10 cellular contexts compared by ENCODE assay signal in the genomic region with DNA sequence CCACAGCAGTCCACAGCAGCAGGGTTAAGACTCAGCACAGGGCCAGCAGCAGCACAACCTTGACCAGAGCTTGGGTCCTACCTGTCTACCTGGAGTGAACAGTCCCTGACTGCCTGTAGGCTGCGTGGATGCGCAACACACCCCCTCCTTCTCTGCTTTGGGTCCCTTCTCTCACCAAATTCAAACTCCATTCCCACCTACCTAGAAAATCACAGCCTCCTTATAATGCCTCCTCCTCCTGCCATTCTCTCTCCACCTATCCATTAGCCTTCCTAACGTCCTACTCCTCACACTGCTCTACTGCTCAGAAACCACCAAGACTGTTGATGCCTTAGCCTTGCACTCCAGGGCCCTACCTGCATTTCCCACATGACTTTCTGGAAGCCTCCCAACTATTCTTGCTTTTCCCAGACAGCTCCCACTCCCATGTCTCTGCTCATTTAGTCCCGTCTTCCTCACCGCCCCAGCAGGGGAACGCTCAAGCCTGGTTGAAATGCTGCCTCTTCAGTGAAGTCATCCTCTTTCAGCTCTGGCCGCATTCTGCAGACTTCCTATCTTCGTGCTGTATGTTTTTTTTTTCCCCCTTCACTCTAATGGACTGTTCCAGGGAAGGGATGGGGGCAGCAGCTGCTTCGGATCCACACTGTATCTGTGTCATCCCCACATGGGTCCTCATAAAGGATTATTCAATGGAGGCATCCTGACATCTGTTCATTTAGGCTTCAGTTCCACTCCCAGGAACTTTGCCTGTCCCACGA. TPM values are rescaled to one million over a fixed set of nuclear protein-coding genes. Genes with fewer than 3 reads are reported as not detected.
DNase-seq lines count a peak whose midpoint lies in the region; ATAC-seq, FAIRE-seq and TF ChIP-seq lines count a peak whose summit lies in the region.
"Had no signal": no experiment of that assay in that cellular context is flagged by ENCODE, and none has a peak within 500 bp of the region (broad histone marks: within the 10 kb centered on the region; RNA-seq: fewer than 3 reads in every experiment).

No MANE protein-coding gene starts in this region.

- peaks cover 10 to 39% (median 20%) of the 10 kb centered on the region in 4 donors for H3K4me1 Mint-ChIP-seq in CD4-positive, CD25-positive, alpha-beta regulatory T cell
- peaks cover 22 to 39% (median 35%) of the 10 kb centered on the region in 7 donors for H3K4me1 Mint-ChIP-seq in naive thymus-derived CD4-positive, alpha-beta T cell

- 66% methylated on average over 10 of the region's 10 CpGs for WGBS in GM12878 (ENCODE audit: insufficient coverage, insufficient replicate concordance, low lambda C conversion rate, missing lambda C conversion rate)

- H3K36me3 Mint-ChIP-seq in CD4-positive, CD25-positive, alpha-beta regulatory T cell: peaks cover 34% of the 10 kb centered on the region
- peaks cover 7 to 35% (median 12%) of the 10 kb centered on the region in 5 donors for H3K36me3 Mint-ChIP-seq in naive thymus-derived CD4-positive, alpha-beta T cell

- CTCF ChIA-PET in HCT116 (lab: Charles Lee): no interaction called here
- CTCF ChIA-PET in GM12878 (lab: Yijun Ruan, JAX): interaction anchor here (1.0 kb wide), 1 partner anchor 12 kb away, joined by 3 read pairs; no protein-coding TSS in a partner anchor
- CTCF ChIA-PET in naive thymus-derived CD4-positive, alpha-beta T cell (lab: Charles Lee): interaction anchor here (0.8 kb wide), 1 partner anchor 23 kb away, joined by 3 read pairs; no protein-coding TSS in a partner anchor

- H3K79me2 ChIP-seq in HCT116 (ENCODE audit: insufficient read depth, low read length) (no peaks in the 10 kb centered on the region), GM12878 (ENCODE audit: control insufficient read depth, insufficient read depth, low read length) (peaks cover 10% of the 10 kb centered on the region)

- SMC1A ChIA-PET in GM12878 (lab: Charles Lee; ENCODE audit: uncharacterized antibody, unreplicated experiment): interaction anchor here (1.2 kb wide), 1 partner anchor 25 kb away, joined by 3 read pairs; no protein-coding TSS in a partner anchor

- no peaks in the 10 kb centered on the region for H3K27me3 Mint-ChIP-seq in CD4-positive, CD25-positive, alpha-beta regulatory T cell
- H3K27me3 Mint-ChIP-seq in naive thymus-derived CD4-positive, alpha-beta T cell: no peaks in the 10 kb centered on the region

- no peak for TF ChIP-seq CTCF in HCT116 (IDR thresholded peaks at IDR 0.05 in 2 of 3, conservative IDR thresholded peaks at IDR 0.05 in 1 of 3; ENCODE audit: borderline replicate concordance in 1 of 3, insufficient read depth in 1 of 3, low read depth in 2 of 3, low read length in 2 of 3)
- TF ChIP-seq CTCF in GM12878 (IDR thresholded peaks at IDR 0.05 in 2 of 3, conservative IDR thresholded peaks at IDR 0.05 in 1 of 3; ENCODE audit: control insufficient read depth in 2 of 3, extremely low read depth in 1 of 3, insufficient read depth in 1 of 3, low read depth in 3 of 3, low read length in 3 of 3): no peak

- TF ChIP-seq POLR2A in HCT116 (IDR thresholded peaks at IDR 0.05; ENCODE audit: borderline replicate concordance, extremely low read depth, insufficient read depth, insufficient read length): no peak
- TF ChIP-seq POLR2A in GM12878 (IDR thresholded peaks at IDR 0.05; ENCODE audit: low read depth, low read length): peak; percentile 17; the same call in 1 of the 2 replicates

- H3K9ac ChIP-seq in HCT116 (ENCODE audit: low read length): no peak overlapping the region
- no peak overlapping the region for H3K9ac ChIP-seq in GM12878 (ENCODE audit: control insufficient read depth, insufficient read depth, low read length)

- BruUV-seq in HCT116 (replicated peaks; lab: Mats Ljungman, UMichigan): no TSS peak
- BruUV-seq in GM12878 (replicated peaks; lab: Mats Ljungman, UMichigan): no TSS peak

- ATAC-seq in CD4-positive, CD25-positive, alpha-beta regulatory T cell (ENCODE audit: low read depth in 2 of 2): no peak
- ATAC-seq in HCT116 (no peak; the same call in 1 of the 2 replicates), GM12878 (no peak)
- no peak for ATAC-seq in naive thymus-derived CD4-positive, alpha-beta T cell

- H3K4me3 ChIP-seq in CD4-positive, CD25-positive, alpha-beta regulatory T cell (ENCODE audit: low read depth, low read length): no peak overlapping the region
- H3K4me3 ChIP-seq in HCT116 (replicated peaks in 1 of 2; ENCODE audit: low read depth in 1 of 2, low read length in 2 of 2): no peak overlapping the region
- no peak overlapping the region for H3K4me3 ChIP-seq in GM12878
- H3K4me3 ChIP-seq in naive thymus-derived CD4-positive, alpha-beta T cell (ENCODE audit: low read length): no peak overlapping the region

- intact Hi-C loops in HCT116 (cut with micrococcal nuclease): no loop called here
- intact Hi-C loops in GM12878 (cut with micrococcal nuclease; ENCODE audit: unreplicated experiment): no loop called here
- intact Hi-C loops in naive thymus-derived CD4-positive, alpha-beta T cell (cut with micrococcal nuclease): no loop called here

- H3K36me3 ChIP-seq in CD4-positive, CD25-positive, alpha-beta regulatory T cell (ENCODE audit: control insufficient read depth, insufficient read depth, low read length): peaks cover 54% of the 10 kb centered on the region
- H3K36me3 ChIP-seq in HCT116 (ENCODE audit: control insufficient read depth in 1 of 2, insufficient read depth in 2 of 2, low read length in 2 of 2) (peaks cover 24 to 25% of the 10 kb centered on the region in 2 experiments; a peak in 3 of 4 replicates), GM12878 (ENCODE audit: control insufficient read depth in 2 of 2, insufficient read depth in 2 of 2, low read length in 1 of 2) (peaks cover 36 to 59% of the 10 kb centered on the region in 2 experiments; a peak in 3 of 4 replicates)
- H3K36me3 ChIP-seq in naive thymus-derived CD4-positive, alpha-beta T cell (ENCODE audit: control insufficient read depth in 2 of 3, insufficient read depth in 3 of 3, low read length in 3 of 3): peaks cover 7 to 68% (median 23%) of the 10 kb centered on the region in 3 experiments

- H3K9me3 Mint-ChIP-seq in CD4-positive, CD25-positive, alpha-beta regulatory T cell: no peaks in the 10 kb centered on the region
- H3K9me3 Mint-ChIP-seq in naive thymus-derived CD4-positive, alpha-beta T cell: no peaks in the 10 kb centered on the region

- no peak for TF ChIP-seq RAD21 in HCT116 (IDR thresholded peaks at IDR 0.05; ENCODE audit: low read depth)
- TF ChIP-seq RAD21 in GM12878 (IDR thresholded peaks at IDR 0.05; ENCODE audit: insufficient read depth, low read depth, low read length): no peak

- no peaks in the 10 kb centered on the region for H4K20me1 ChIP-seq in HCT116 (ENCODE audit: insufficient read depth)
- no peaks in the 10 kb centered on the region for H4K20me1 ChIP-seq in GM12878 (ENCODE audit: control insufficient read depth, insufficient read depth)

- H3K9me2 ChIP-seq in HCT116 (ENCODE audit: insufficient read depth): no peaks in the 10 kb centered on the region

- no peak for TF ChIP-seq EP300 in GM12878 (IDR thresholded peaks at IDR 0.05; ENCODE audit: borderline replicate concordance in 1 of 2, control insufficient read depth in 1 of 2, low read depth in 2 of 2, low read length in 2 of 2)

- RAD21 ChIA-PET in HCT116 (lab: Charles Lee; ENCODE audit: low non-redundant PET in 1 of 2, low total read pairs in 2 of 2, uncharacterized antibody in 2 of 2, unreplicated experiment in 2 of 2) (no interaction called here), GM12878 (lab: Charles Lee; ENCODE audit: unreplicated experiment) (no interaction called here)

- no peak overlapping the region for H2AFZ ChIP-seq in HCT116 (ENCODE audit: low read depth, low read length, poor library complexity, severe bottlenecking)
- no peak overlapping the region for H2AFZ ChIP-seq in GM12878 (ENCODE audit: control insufficient read depth, low read depth, low read length)

- H3K4me1 ChIP-seq in CD4-positive, CD25-positive, alpha-beta regulatory T cell (ENCODE audit: control insufficient read depth, insufficient read depth, low read length, poor library complexity, severe bottlenecking): peaks cover 24% of the 10 kb centered on the region
- H3K4me1 ChIP-seq in HCT116 (ENCODE audit: control insufficient read depth in 1 of 2, insufficient read depth in 2 of 2, low read length in 2 of 2) (no peaks in the 10 kb centered on the region), GM12878 (ENCODE audit: control insufficient read depth, insufficient read depth, low read length) (peaks cover 27% of the 10 kb centered on the region)
- peaks cover 14 to 19% of the 10 kb centered on the region in 2 donors for H3K4me1 ChIP-seq in naive thymus-derived CD4-positive, alpha-beta T cell (ENCODE audit: control insufficient read depth in 2 of 2, insufficient read depth in 2 of 2, low read length in 2 of 2)

- POLR2A ChIA-PET in HCT116 (lab: Charles Lee): no interaction called here
- POLR2A ChIA-PET in GM12878 (lab: Charles Lee): interaction anchor here (0.5 to 0.7 kb wide), 3 partner anchors 67 to 236 kb away, joined by 3 to 4 read pairs (median 4); no protein-coding TSS in a partner anchor
- POLR2A ChIA-PET in naive thymus-derived CD4-positive, alpha-beta T cell (lab: Charles Lee): interaction anchor here (0.5 to 1.5 kb wide), 2 partner anchors 13 to 100 kb away, joined by 3 read pairs; no protein-coding TSS in a partner anchor

- in situ Hi-C loops in GM12878 (cut with MboI): no loop called here

- H3K27ac Mint-ChIP-seq in CD4-positive, CD25-positive, alpha-beta regulatory T cell: peak overlapping the region; percentile 21 to 66 (median 58)
- peak overlapping the region; percentile 3 to 89 (median 63) for H3K27ac Mint-ChIP-seq in naive thymus-derived CD4-positive, alpha-beta T cell

- DNase-seq in CD4-positive, CD25-positive, alpha-beta regulatory T cell: no peak
- DNase-seq in HCT116 (ENCODE audit: low read depth, low spot score) (no peak), GM12878 (ENCODE audit: low read depth, low spot score) (no peak), dermis blood vessel endothelial cell (no peak), DMS79 treated with DMSO at 0.1 percent for 48 hours (lab: John Stamatoyannopoulos, UW) (no peak), HPDE6-E6E7 (ENCODE audit: extremely low spot score) (no peak)
- no peak for DNase-seq in naive thymus-derived CD4-positive, alpha-beta T cell
- DNase-seq in stimulated activated CD8-positive, alpha-beta memory T cell treated with anti-CD3 and anti-CD28 coated beads, Interleukin-4, amount 100 ng/mL, for 48 hours: no peak
- DNase-seq: IMR-90, NCI-H345 had no signal

- H3K27ac ChIP-seq in CD4-positive, CD25-positive, alpha-beta regulatory T cell (ENCODE audit: insufficient read depth, low read length, poor library complexity, severe bottlenecking): no peak overlapping the region
- H3K27ac ChIP-seq in HCT116 (ENCODE audit: low read depth, low read length): no peak overlapping the region
- no peak overlapping the region for H3K27ac ChIP-seq in GM12878 (ENCODE audit: control insufficient read depth, insufficient read depth)
- H3K27ac ChIP-seq in naive thymus-derived CD4-positive, alpha-beta T cell (ENCODE audit: low read depth, low read length): no peak overlapping the region

- FAIRE-seq in GM12878 (lab: Jason Lieb, UNC): no peak

- no peaks in the 10 kb centered on the region for H3K9me3 ChIP-seq in CD4-positive, CD25-positive, alpha-beta regulatory T cell (ENCODE audit: control insufficient read depth in 2 of 2, low read length in 2 of 2)
- no peaks in the 10 kb centered on the region for H3K9me3 ChIP-seq in HCT116 (ENCODE audit: control insufficient read depth in 1 of 2, insufficient read depth in 1 of 2, low read depth in 1 of 2, low read length in 2 of 2)
- no peaks in the 10 kb centered on the region for H3K9me3 ChIP-seq in GM12878 (replicated peaks; ENCODE audit: control insufficient read depth, insufficient read depth, low read length)
- no peaks in the 10 kb centered on the region for H3K9me3 ChIP-seq in naive thymus-derived CD4-positive, alpha-beta T cell (ENCODE audit: control insufficient read depth in 2 of 3, low read length in 3 of 3)

- peak overlapping the region in 3 of 4 donors; percentile 32 to 69 (median 40) for H3K4me3 Mint-ChIP-seq in CD4-positive, CD25-positive, alpha-beta regulatory T cell
- peak overlapping the region in 3 of 10 donors; percentile 10 to 32 (median 17) for H3K4me3 Mint-ChIP-seq in naive thymus-derived CD4-positive, alpha-beta T cell

- H3K4me2 ChIP-seq in HCT116 (ENCODE audit: low read length) (no peak overlapping the region), GM12878 (ENCODE audit: control insufficient read depth, insufficient read depth) (no peak overlapping the region)

- H3K27me3 ChIP-seq in CD4-positive, CD25-positive, alpha-beta regulatory T cell (ENCODE audit: control insufficient read depth, insufficient read depth, low read length): no peaks in the 10 kb centered on the region
- H3K27me3 ChIP-seq in HCT116 (ENCODE audit: insufficient read depth, low read length) (no peaks in the 10 kb centered on the region), GM12878 (replicated peaks in 1 of 2; ENCODE audit: control insufficient read depth in 2 of 2, insufficient read depth in 2 of 2, low read length in 1 of 2) (no peaks in the 10 kb centered on the region)
- no peaks in the 10 kb centered on the region for H3K27me3 ChIP-seq in naive thymus-derived CD4-positive, alpha-beta T cell (ENCODE audit: control insufficient read depth in 2 of 2, insufficient read depth in 2 of 2, low read length in 2 of 2)

RNA-seq across cellular contexts. Expression of a gene that starts 3.3 kb away (rescaled TPM):
- 22.8 TPM for total RNA-seq in CD4-positive, CD25-positive, alpha-beta regulatory T cell
- 10 to 100 TPM; 10.4 to 19.1 (median 12.5) TPM for polyA plus RNA-seq in CD4-positive, CD25-positive, alpha-beta regulatory T cell
- total RNA-seq in HCT116 (2021; ENCODE audit: unreplicated experiment) (9.8 TPM), GM12878 (2014; rRNA removed) (4.9 and 5.5 TPM in 2 replicates), GM12878 (2014; rRNA removed; fragmentation: Illumina TruSeq; extraction: Trizol) (5.0 and 5.9 TPM in 2 replicates), GM12878 (2021) (16.3 and 19.0 TPM in 2 replicates), dermis blood vessel endothelial cell (2.2 and 4.6 TPM in 2 replicates)
- 6.2 and 6.5 TPM in 2 replicates for polyA plus RNA-seq in HCT116 (2012)
- total RNA-seq in GM12878 (2013; cell fraction: nucleolus; rRNA removed): 42.0 and 53.6 TPM in 2 replicates
- 15.3 TPM for polyA plus RNA-seq in GM12878 (2011; ENCODE audit: low read depth)
- polyA plus RNA-seq in GM12878 (2011; rRNA removed) (9.2 and 11.8 TPM in 2 replicates), GM12878 (2014; fragmentation: Illumina TruSeq; extraction: Trizol) (13.7 and 15.9 TPM in 2 replicates), GM12878 (2014; fragmentation: Nextera tagmentation; extraction: Ambion mirVana) (1 to 10 TPM; 2.6 to 3.5 TPM), GM12878 (2014; rRNA removed) (18.1 and 23.4 TPM in 2 replicates), GM12878 (2016; fragmentation: Nextera tagmentation; extraction: Ambion mirVana) (10 to 100 TPM; 10.2 to 11.1 TPM)
- 6.1 and 7.4 TPM in 2 replicates for polyA plus RNA-seq in GM12878 (2011; cell fraction: cytosol; rRNA removed)
- polyA plus RNA-seq in GM12878 (2011; cell fraction: nucleus; rRNA removed): 88.6 and 89.9 TPM in 2 replicates
- polyA plus RNA-seq in GM12878 (2012): 14.2 and 16.9 TPM in 2 replicates
- 14.6 and 16.2 TPM in 2 replicates for polyA minus RNA-seq in GM12878 (2011; rRNA and poly(A)+ RNA removed)
- 2.2 and 2.3 TPM in 2 replicates for polyA minus RNA-seq in GM12878 (2011; cell fraction: cytosol; rRNA and poly(A)+ RNA removed)
- 14.4 and 21.9 TPM in 2 replicates for polyA minus RNA-seq in GM12878 (2011; cell fraction: nucleus; rRNA and poly(A)+ RNA removed)
- total RNA-seq in naive thymus-derived CD4-positive, alpha-beta T cell: 10 to 100 TPM; 17.6 to 30.2 (median 23.1) TPM
- polyA plus RNA-seq in naive thymus-derived CD4-positive, alpha-beta T cell: 10 to 100 TPM; 14.4 to 15.1 TPM
